ENCODE assay signal across 17 cellular contexts in the genomic region with DNA sequence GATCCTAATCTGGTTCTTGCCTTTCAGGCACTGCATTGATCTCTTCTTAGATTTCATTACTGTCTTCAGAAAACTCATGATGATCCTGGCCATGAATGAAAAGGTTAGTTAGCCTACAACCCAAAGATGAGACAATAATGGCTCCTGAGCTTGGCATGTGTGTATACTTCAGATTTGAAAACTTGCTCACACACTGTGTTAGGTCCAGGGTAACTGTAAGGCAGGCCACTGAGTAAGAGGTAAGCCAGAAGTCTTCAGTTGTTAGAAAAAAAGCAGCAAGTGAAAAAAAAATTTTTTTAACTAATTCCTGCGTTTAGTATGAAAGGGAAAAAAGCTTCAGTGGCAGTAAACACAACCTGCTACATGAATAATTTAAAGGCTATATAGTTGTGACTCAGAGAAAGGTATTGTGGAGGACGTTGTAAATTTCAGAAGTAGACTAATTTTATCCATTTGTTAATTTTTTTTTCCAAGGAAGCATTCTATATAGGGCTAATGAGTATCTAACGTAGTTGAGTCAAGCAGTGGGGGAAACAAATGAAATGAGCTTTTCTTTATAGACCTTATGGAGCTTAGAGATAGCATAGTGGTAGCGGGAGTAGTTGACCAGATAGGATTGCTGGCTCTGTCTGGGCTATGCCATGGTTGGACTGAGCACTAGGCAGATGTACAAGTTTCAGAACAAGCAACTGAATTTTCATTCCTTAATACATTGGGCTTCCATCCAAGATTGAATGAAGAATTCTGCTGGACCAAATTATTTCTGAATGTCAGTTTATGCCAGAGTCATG. TPM values are rescaled to one million over a fixed set of nuclear protein-coding genes. Genes with fewer than 3 reads are reported as not detected.
DNase-seq lines count a peak whose midpoint lies in the region; ATAC-seq and TF ChIP-seq lines count a peak whose summit lies in the region.
"Had no signal": no experiment of that assay in that cellular context is flagged by ENCODE, and none has a peak within 500 bp of the region (broad histone marks: within the 10 kb centered on the region; RNA-seq: fewer than 3 reads in every experiment).

No MANE protein-coding gene starts in this region.

- H3K4me3 ChIP-seq in cardiac muscle cell (no peak overlapping the region), upper lobe of right lung (no peak overlapping the region)
- H3K4me3 ChIP-seq in effector memory CD4-positive, alpha-beta T cell (ENCODE audit: insufficient read depth, low read depth, low read length, poor library complexity, severe bottlenecking): no peak overlapping the region
- H3K4me3 ChIP-seq: prostate gland, spleen had no signal

- H3K9me3 Mint-ChIP-seq in T-cell: no peaks in the 10 kb centered on the region
- no peaks in the 10 kb centered on the region for H3K9me3 Mint-ChIP-seq in osteocyte (ENCODE audit: unreplicated experiment)

- CTCF ChIA-PET in T-cell (lab: Charles Lee): interaction anchor here (0.5 to 4.8 kb wide), 16 partner anchors 10 to 882 kb away, joined by 3 to 57 read pairs (median 4); a partner anchor contains a TSS

- H3K27ac Mint-ChIP-seq in T-cell: peak overlapping the region; percentile 86 to 90
- H3K27ac Mint-ChIP-seq in osteocyte (ENCODE audit: unreplicated experiment): no peak overlapping the region

- H3K4me1 ChIP-seq in cardiac muscle cell (ENCODE audit: low read depth) (peaks cover 7% of the 10 kb centered on the region), upper lobe of right lung (peaks cover 10% of the 10 kb centered on the region)
- H3K4me1 ChIP-seq in effector memory CD4-positive, alpha-beta T cell (ENCODE audit: control insufficient read depth, insufficient read depth, low read length, poor library complexity, severe bottlenecking): peaks cover 35% of the 10 kb centered on the region

- H3K36me3 ChIP-seq in cardiac muscle cell (peaks cover 67% of the 10 kb centered on the region), upper lobe of right lung (peaks cover 84% of the 10 kb centered on the region)
- H3K36me3 ChIP-seq in effector memory CD4-positive, alpha-beta T cell (ENCODE audit: control insufficient read depth, insufficient read depth, low read length): peaks cover 66% of the 10 kb centered on the region

- peak in 1 of 4 experiments; percentile 9 for ATAC-seq in T-cell (replicated peaks in 1 of 4)
- no peak for ATAC-seq in upper lobe of right lung

- H3K4me3 Mint-ChIP-seq in T-cell (peak overlapping the region in 1 of 3 donors; percentile 48), osteocyte (ENCODE audit: unreplicated experiment) (no peak overlapping the region)

- intact Hi-C loops in cardiac septum (cut with DNase I): no loop called here
- intact Hi-C loops in upper lobe of right lung (cut with DNase I): no loop called here

- H3K9me3 ChIP-seq in cardiac muscle cell (ENCODE audit: low read depth) (no peaks in the 10 kb centered on the region), upper lobe of right lung (no peaks in the 10 kb centered on the region)
- no peaks in the 10 kb centered on the region for H3K9me3 ChIP-seq in effector memory CD4-positive, alpha-beta T cell (ENCODE audit: control insufficient read depth, low read length)
- H3K9me3 ChIP-seq: prostate gland, spleen had no signal

- peak overlapping the region; percentile 54 for H3K27ac ChIP-seq in cardiac muscle cell
- H3K27ac ChIP-seq in effector memory CD4-positive, alpha-beta T cell (ENCODE audit: insufficient read depth, low read length, poor library complexity, severe bottlenecking): peak overlapping the region; percentile 59
- H3K27ac ChIP-seq in upper lobe of right lung: peak overlapping the region; percentile 4
- H3K27ac ChIP-seq: prostate gland had no signal

- no peak for DNase-seq in cardiac muscle cell (ENCODE audit: low read depth in 1 of 2, low spot score in 1 of 2)
- DNase-seq in cardiac septum (ENCODE audit: low spot score): no peak
- no peak for DNase-seq in T-cell
- no peak for DNase-seq in effector memory CD4-positive, alpha-beta T cell
- no peak for DNase-seq in upper lobe of right lung
- no peak for DNase-seq in ureter (ENCODE audit: low spot score)
- no peak for DNase-seq in osteocyte (ENCODE audit: extremely low spot score, unreplicated experiment)
- no peak for DNase-seq in iPS-NIHi11 (ENCODE audit: low spot score)
- DNase-seq: activated CD4-positive, alpha-beta T cell treated with anti-CD3 and anti-CD28 coated beads for 4 hours; DMS153; foreskin melanocyte; IMR-90; NCI-H1105 treated with DMSO at 0.1 percent for 48 hours; NCI-H2171; NCI-H82; spleen had no signal

- POLR2A ChIA-PET in T-cell (lab: Charles Lee): interaction anchor here (1.4 kb wide), 3 partner anchors 17 to 21 kb away, joined by 4 to 12 read pairs (median 4); a partner anchor contains a TSS

- H3K4me1 Mint-ChIP-seq in T-cell (peaks cover 51 to 58% (median 58%) of the 10 kb centered on the region in 3 donors), osteocyte (ENCODE audit: unreplicated experiment) (no peaks in the 10 kb centered on the region)

- no peaks in the 10 kb centered on the region for H3K27me3 Mint-ChIP-seq in T-cell
- H3K27me3 Mint-ChIP-seq in osteocyte (ENCODE audit: unreplicated experiment): no peaks in the 10 kb centered on the region

- TF ChIP-seq CTCF in cardiac muscle cell (IDR thresholded peaks at IDR 0.05; ENCODE audit: low read depth, low read length) (no peak), upper lobe of right lung (IDR thresholded peaks at IDR 0.05) (no peak), osteocyte (IDR thresholded peaks at IDR 0.05) (no peak)

- H3K36me3 Mint-ChIP-seq in T-cell: peaks cover 64% of the 10 kb centered on the region
- peaks cover 65% of the 10 kb centered on the region for H3K36me3 Mint-ChIP-seq in osteocyte (ENCODE audit: unreplicated experiment)

- no peaks in the 10 kb centered on the region for H3K27me3 ChIP-seq in cardiac muscle cell
- H3K27me3 ChIP-seq in effector memory CD4-positive, alpha-beta T cell (replicated peaks; ENCODE audit: control insufficient read depth, insufficient read depth, low read length, poor library complexity, severe bottlenecking): no peaks in the 10 kb centered on the region
- H3K27me3 ChIP-seq in upper lobe of right lung: no peaks in the 10 kb centered on the region
- H3K27me3 ChIP-seq: spleen had no signal

RNA-seq across cellular contexts. Expression of a gene that starts 20.5 kb away (rescaled TPM):
- total RNA-seq in cardiac muscle cell: 192 and 232 TPM in 2 replicates
- 388 and 524 TPM in 2 replicates for polyA plus RNA-seq in cardiac muscle cell
- total RNA-seq in cardiac septum: 191 TPM
- total RNA-seq in T-cell: 100 to 1,000 TPM; 333 to 426 (median 401) TPM
- total RNA-seq in upper lobe of right lung: 654 TPM
- 603 TPM for total RNA-seq in ureter
- total RNA-seq in osteocyte: 385 TPM in 2 replicates

RNA-seq across cellular contexts. Expression of a gene that starts 54.7 kb away (rescaled TPM):
- total RNA-seq in cardiac muscle cell: 5.1 and 5.6 TPM in 2 replicates
- polyA plus RNA-seq in cardiac muscle cell: 2.9 and 4.7 TPM in 2 replicates
- total RNA-seq in cardiac septum: 19.8 TPM
- total RNA-seq in T-cell: 10 to 100 TPM; 34.2 to 45.5 (median 41.1) TPM
- 40.3 TPM for total RNA-seq in upper lobe of right lung
- 12.6 TPM for total RNA-seq in ureter
- total RNA-seq in osteocyte: 37.4 and 37.7 TPM in 2 replicates

Comparison
In these comparisons a context has a peak if more than half of its experiments do, and no peak if none do; other contexts are left out.
1. H3K27ac ChIP-seq: peak in every context shown above with its lines; median percentile 59 in effector memory CD4-positive, alpha-beta T cell; 54 in cardiac muscle cell; 4 in upper lobe of right lung.